ENCODE assay signal across 17 cellular contexts in genomic region chr12:29690728-29691127, GRCh38.
"Had no signal": no experiment of that assay in that cellular context is flagged by ENCODE, and none has a peak within 500 bp of the region (broad histone marks: within the 10 kb centered on the region; RNA-seq: fewer than 3 reads in every experiment).

No MANE protein-coding gene starts in this region.

- ATAC-seq: effector memory CD8-positive, alpha-beta T cell; foreskin keratinocyte; left colon; left ventricle myocardium superior; natural killer cell treated with Interleukin-12 subunit alpha and Interleukin-12 subunit beta and Interleukin-15 and Interleukin-18, amount 100 ng/mL, for 72 hours; psoas muscle; stimulated activated naive B cell treated with anti-CD40 and anti-IgM and Interleukin-4, amounts not matched to agents 10 μg/mL and 1 μg/mL and 100 μg/mL, for 72 hours; stimulated activated naive CD8-positive, alpha-beta T cell treated with anti-CD3 and anti-CD28 coated beads, Interleukin-15, amount 100 ng/mL, for 72 hours had no signal

- H3K27me3 Mint-ChIP-seq: stimulated activated naive B cell treated with anti-CD40 and anti-IgM and Interleukin-4, amounts not matched to agents 10 μg/mL and 1 μg/mL and 100 μg/mL, for 72 hours; stimulated activated naive CD8-positive, alpha-beta T cell treated with anti-CD3 and anti-CD28 coated beads, Interleukin-15, amount 100 ng/mL, for 72 hours had no signal

- H3K4me3 ChIP-seq: lung, psoas muscle, right lobe of liver, testis, tibial nerve had no signal

- H3K36me3 Mint-ChIP-seq: natural killer cell treated with Interleukin-12 subunit alpha and Interleukin-12 subunit beta and Interleukin-15 and Interleukin-18, amount 100 ng/mL, for 72 hours; stimulated activated naive B cell treated with anti-CD40 and anti-IgM and Interleukin-4, amounts not matched to agents 10 μg/mL and 1 μg/mL and 100 μg/mL, for 72 hours had no signal

- DNase-seq: effector memory CD8-positive, alpha-beta T cell; left colon; left ventricle myocardium superior; mesenchymal stem cell; midbrain; psoas muscle; retina; right lobe of liver; stimulated activated CD4-positive, alpha-beta T cell treated with anti-CD3 and anti-CD28 coated beads, Interleukin-2, amount 100 ng/mL, for 24 hours; stimulated activated CD4-positive, alpha-beta T cell treated with anti-CD3 and anti-CD28 coated beads, Interleukin-4, amount 100 ng/mL, for 4 hours; stimulated activated naive B cell treated with anti-CD40 and anti-IgM and Interleukin-4, amounts not matched to agents 10 μg/mL and 1 μg/mL and 100 μg/mL, for 72 hours; stimulated activated naive CD8-positive, alpha-beta T cell treated with anti-CD3 and anti-CD28 coated beads, Interleukin-15, amount 100 ng/mL, for 72 hours; testis had no signal

- H3K4me3 Mint-ChIP-seq: effector memory CD8-positive, alpha-beta T cell; natural killer cell treated with Interleukin-12 subunit alpha and Interleukin-12 subunit beta and Interleukin-15 and Interleukin-18, amount 100 ng/mL, for 72 hours; stimulated activated naive B cell treated with anti-CD40 and anti-IgM and Interleukin-4, amounts not matched to agents 10 μg/mL and 1 μg/mL and 100 μg/mL, for 72 hours; stimulated activated naive CD8-positive, alpha-beta T cell treated with anti-CD3 and anti-CD28 coated beads, Interleukin-15, amount 100 ng/mL, for 72 hours had no signal

- H3K9me3 ChIP-seq: psoas muscle, right lobe of liver, testis, tibial nerve had no signal

- H3K27ac Mint-ChIP-seq: effector memory CD8-positive, alpha-beta T cell; natural killer cell treated with Interleukin-12 subunit alpha and Interleukin-12 subunit beta and Interleukin-15 and Interleukin-18, amount 100 ng/mL, for 72 hours; stimulated activated naive B cell treated with anti-CD40 and anti-IgM and Interleukin-4, amounts not matched to agents 10 μg/mL and 1 μg/mL and 100 μg/mL, for 72 hours; stimulated activated naive CD8-positive, alpha-beta T cell treated with anti-CD3 and anti-CD28 coated beads, Interleukin-15, amount 100 ng/mL, for 72 hours had no signal

- H3K27me3 ChIP-seq: foreskin keratinocyte, right lobe of liver, testis, tibial nerve had no signal

- H3K27ac ChIP-seq: foreskin keratinocyte, psoas muscle, right lobe of liver, testis, tibial nerve had no signal

- H3K4me1 Mint-ChIP-seq: stimulated activated naive B cell treated with anti-CD40 and anti-IgM and Interleukin-4, amounts not matched to agents 10 μg/mL and 1 μg/mL and 100 μg/mL, for 72 hours; stimulated activated naive CD8-positive, alpha-beta T cell treated with anti-CD3 and anti-CD28 coated beads, Interleukin-15, amount 100 ng/mL, for 72 hours had no signal

- H3K4me1 ChIP-seq: foreskin keratinocyte, psoas muscle, right lobe of liver, testis, tibial nerve had no signal

- H3K36me3 ChIP-seq: right lobe of liver, tibial nerve had no signal
